23 cellular contexts compared by ENCODE assay signal in genomic region chr6:100166991-100167390, GRCh38.
"Had no signal": no experiment of that assay in that cellular context is flagged by ENCODE, and none has a peak within 500 bp of the region (broad histone marks: within the 10 kb centered on the region; RNA-seq: fewer than 3 reads in every experiment).

No MANE protein-coding gene starts in this region.

- H3K36me3 Mint-ChIP-seq: activated naive CD8-positive, alpha-beta T cell treated with anti-CD3 and anti-CD28 coated beads, Interleukin-2, amount 10 ng/mL, durations not matched to agents 7 days and 5 days had no signal

- H3K4me3 Mint-ChIP-seq: activated CD8-positive, alpha-beta T cell treated with anti-CD3 and anti-CD28 coated beads for 36 hours; activated naive CD8-positive, alpha-beta T cell treated with anti-CD3 and anti-CD28 coated beads, Interleukin-2, amount 10 ng/mL, durations not matched to agents 7 days and 5 days; activated T-cell treated with anti-CD3 and anti-CD28 coated beads, Interleukin-2, amount 50 U/mL, for 72 hours; T-helper 1 cell treated with Interleukin-12 subunit alpha and Interleukin-12 subunit beta and Interleukin-4 antibody, amounts not matched to agents 30 μg/mL and 1 μg/mL, for 36 hours had no signal

- H3K27ac ChIP-seq: adrenal gland, breast epithelium, Peyer's patch, RWPE1, SJCRH30 had no signal

- ATAC-seq: activated CD4-positive, CD25-positive, alpha-beta regulatory T cell treated with anti-CD3 and anti-CD28 coated beads, Interleukin-2, amount 50 U/mL, for 24 hours; activated CD8-positive, alpha-beta T cell treated with anti-CD3 and anti-CD28 coated beads for 36 hours; activated T-cell treated with anti-CD3 and anti-CD28 coated beads, Interleukin-2, amount 50 U/mL, for 72 hours had no signal

- H3K4me3 ChIP-seq: adrenal gland, breast epithelium, Peyer's patch, SJCRH30 had no signal

- H3K36me3 ChIP-seq: adrenal gland, breast epithelium, Peyer's patch, SJCRH30 had no signal

- H3K4me1 Mint-ChIP-seq: activated naive CD8-positive, alpha-beta T cell treated with anti-CD3 and anti-CD28 coated beads, Interleukin-2, amount 10 ng/mL, durations not matched to agents 7 days and 5 days had no signal

- H3K27me3 ChIP-seq: adrenal gland, breast epithelium, Peyer's patch, SJCRH30 had no signal

- H3K9me3 ChIP-seq: adrenal gland, breast epithelium, Peyer's patch, SJCRH30 had no signal

- H3K27ac Mint-ChIP-seq: activated CD8-positive, alpha-beta T cell treated with anti-CD3 and anti-CD28 coated beads for 36 hours; activated naive CD8-positive, alpha-beta T cell treated with anti-CD3 and anti-CD28 coated beads, Interleukin-2, amount 10 ng/mL, durations not matched to agents 7 days and 5 days; activated T-cell treated with anti-CD3 and anti-CD28 coated beads, Interleukin-2, amount 50 U/mL, for 72 hours; activated T-helper 2 cell treated with anti-CD3 and anti-CD28 coated beads, Interferon-gamma antibody, Interleukin-2, Interleukin-4, amounts not matched to agents 10 μg/mL and 5 μg/mL and 100 μg/mL, durations not matched to agents 14 hours and 24 hours and 36 hours; T-helper 1 cell treated with Interleukin-12 subunit alpha and Interleukin-12 subunit beta and Interleukin-4 antibody, amounts not matched to agents 30 μg/mL and 1 μg/mL, for 36 hours had no signal

- H3K27me3 Mint-ChIP-seq: activated naive CD8-positive, alpha-beta T cell treated with anti-CD3 and anti-CD28 coated beads, Interleukin-2, amount 10 ng/mL, durations not matched to agents 7 days and 5 days had no signal

- H3K4me1 ChIP-seq: adrenal gland, breast epithelium, Peyer's patch had no signal

- DNase-seq: activated CD4-positive, alpha-beta T cell treated with anti-CD3 and anti-CD28 coated beads for 4 hours; activated CD8-positive, alpha-beta memory T cell treated with anti-CD3 and anti-CD28 coated beads, Interleukin-2, amount 50 U/mL, for 4 hours; activated CD8-positive, alpha-beta T cell treated with anti-CD3 and anti-CD28 coated beads for 36 hours; activated naive CD4-positive, alpha-beta T cell treated with anti-CD3 and anti-CD28 coated beads, Interleukin-2, amount 50 U/mL, for 16 hours; activated naive CD8-positive, alpha-beta T cell treated with anti-CD3 and anti-CD28 coated beads, Interleukin-2, amount 10 ng/mL, durations not matched to agents 7 days and 5 days; activated T-cell treated with anti-CD3 and anti-CD28 coated beads, Interleukin-2, amount 50 U/mL, for 72 hours; adrenal gland; aorta; caudate nucleus; NCI-H1092; NCI-H1417; NCI-H2029; NCI-H510A treated with DMSO at 0.1 percent for 48 hours; NCI-H69; NK-92 treated with Interleukin-12 subunit alpha and Interleukin-12 subunit beta, amount 100 ng/mL, for 24 hours; Peyer's patch; Right ventricle myocardium superior; SJCRH30 had no signal

- H3K9me3 Mint-ChIP-seq: activated CD8-positive, alpha-beta T cell treated with anti-CD3 and anti-CD28 coated beads for 36 hours; activated naive CD8-positive, alpha-beta T cell treated with anti-CD3 and anti-CD28 coated beads, Interleukin-2, amount 10 ng/mL, durations not matched to agents 7 days and 5 days; activated T-helper 2 cell treated with anti-CD3 and anti-CD28 coated beads, Interferon-gamma antibody, Interleukin-2, Interleukin-4, amounts not matched to agents 10 μg/mL and 5 μg/mL and 100 μg/mL, durations not matched to agents 14 hours and 24 hours and 36 hours; T-helper 1 cell treated with Interleukin-12 subunit alpha and Interleukin-12 subunit beta and Interleukin-4 antibody, amounts not matched to agents 30 μg/mL and 1 μg/mL, for 36 hours had no signal
